Comparison of ENCODE assay signal across 8 cellular contexts in the genomic region with DNA sequence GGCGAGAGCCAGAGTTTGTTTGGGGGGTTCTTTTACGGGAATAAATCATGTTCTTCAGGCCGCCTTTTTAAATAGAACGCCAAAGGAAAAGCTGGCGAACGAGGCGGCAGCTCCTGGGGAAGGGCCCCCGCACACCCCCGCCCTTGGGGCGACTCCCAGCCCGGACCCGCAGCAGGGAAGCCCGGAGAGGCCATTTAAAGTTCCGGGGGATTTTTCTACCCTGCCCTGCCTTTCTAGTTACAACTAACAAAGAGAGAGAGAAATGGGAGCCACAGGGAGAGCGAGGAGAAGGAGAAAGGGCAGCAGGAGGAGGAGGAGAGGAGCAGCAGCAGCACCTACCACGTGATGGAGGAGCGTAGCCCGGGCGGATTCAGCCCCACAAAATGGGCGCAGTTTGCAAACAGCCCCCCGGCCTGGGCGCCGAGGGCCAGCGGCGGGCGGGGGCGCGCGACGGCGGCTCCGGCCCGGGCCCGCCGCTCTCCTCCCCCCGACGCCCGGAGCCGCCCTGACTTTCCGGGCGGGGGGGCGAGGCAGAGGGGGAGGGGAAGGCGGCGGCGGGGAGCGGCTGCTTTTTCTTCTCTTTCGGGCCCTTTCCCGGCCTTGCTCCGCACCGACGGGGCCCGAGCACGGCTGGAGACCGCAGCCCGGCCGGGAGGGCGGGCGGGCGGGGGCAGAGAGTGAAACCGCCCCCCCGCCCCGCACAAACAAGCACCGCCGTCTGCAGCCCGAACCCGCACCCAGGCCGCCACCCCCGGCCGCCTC. TPM values are rescaled to one million over a fixed set of nuclear protein-coding genes. Genes with fewer than 3 reads are reported as not detected.
DNase-seq lines count a peak whose midpoint lies in the region; ATAC-seq and TF ChIP-seq lines count a peak whose summit lies in the region.

No MANE protein-coding gene starts in this region.

- H3K27me3 ChIP-seq in A673 (replicated peaks; ENCODE audit: insufficient read depth, low read depth, low read length, poor library complexity) = no peaks in the 10 kb centered on the region
- no peaks in the 10 kb centered on the region for H3K27me3 ChIP-seq in kidney epithelial cell (ENCODE audit: control insufficient read depth, insufficient read depth, low read length)

- TF ChIP-seq CTCF in A673 (conservative IDR thresholded peaks at IDR 0.05; ENCODE audit: low read depth, low read length) (no peak), WI38 (IDR thresholded peaks at IDR 0.05; ENCODE audit: low read depth, low read length) (no peak), kidney epithelial cell (IDR thresholded peaks at IDR 0.05; ENCODE audit: insufficient read depth, low read length, poor library complexity, severe bottlenecking) (no peak)

- no TSS peak for BruUV-seq in A673 (replicated peaks; lab: Mats Ljungman, UMichigan)

- peaks cover 26% of the 10 kb centered on the region for H3K4me1 ChIP-seq in A673 (ENCODE audit: insufficient read depth, low read length, poor library complexity, severe bottlenecking)

- peak; percentile 10 for ATAC-seq in GM18520 (IDR thresholded peaks at IDR 0.05; ENCODE audit: unreplicated experiment)
- ATAC-seq in HG03064 (IDR thresholded peaks at IDR 0.05; ENCODE audit: low read depth, unreplicated experiment) = peak; percentile 31

- H3K9me3 ChIP-seq in A673 (ENCODE audit: low read depth, low read length, poor library complexity, severe bottlenecking) = no peaks in the 10 kb centered on the region

- CTCF ChIA-PET in A673 (lab: Charles Lee) = interaction anchor here (0.5 to 2.4 kb wide), 29 partner anchors 8 to 1426 kb away, joined by 3 to 18 read pairs (median 6); partner anchors contain the start of gene MAPT

- no peaks in the 10 kb centered on the region for H3K36me3 ChIP-seq in A673 (ENCODE audit: insufficient read depth, low read length, poor library complexity, severe bottlenecking)
- H3K36me3 ChIP-seq in kidney epithelial cell (ENCODE audit: control insufficient read depth, insufficient read depth, low read length) = no peaks in the 10 kb centered on the region

- peak overlapping the region; percentile 91 for H3K27ac ChIP-seq in A673 (ENCODE audit: low read depth, low read length, poor library complexity, severe bottlenecking)

- DNase-seq in A673 (ENCODE audit: low spot score) (peak; percentile 80), NCI-H2171 treated with DMSO at 0.1 percent for 48 hours (lab: John Stamatoyannopoulos, UW) (peak; percentile 94), kidney epithelial cell (ENCODE audit: low read depth) (no peak)
- DNase-seq in central memory CD4-positive, alpha-beta T cell = peak; percentile 58
- DNase-seq in stimulated activated CD4-positive, alpha-beta T cell treated with anti-CD3 and anti-CD28 coated beads, Interleukin-12 subunit alpha, Interleukin-12 subunit beta, amount 100 ng/mL, for 48 hours (ENCODE audit: low read depth in 2 of 3, low spot score in 1 of 3) = peak; percentile 20 to 61 (median 44)

- POLR2A ChIA-PET in A673 (lab: Charles Lee; ENCODE audit: low non-redundant PET) = interaction anchor here (0.6 to 0.7 kb wide), 5 partner anchors 8 to 192 kb away, joined by 3 to 10 read pairs (median 6); no protein-coding TSS in a partner anchor

- intact Hi-C loops in A673 (cut with micrococcal nuclease; ENCODE audit: unreplicated experiment) = loop anchor here (10.0 kb wide), 1 partner anchor 148 kb away; no protein-coding TSS in a partner anchor

- H3K4me3 ChIP-seq in A673 (ENCODE audit: low read depth, low read length, poor library complexity, severe bottlenecking) = peak overlapping the region; percentile 72
- H3K4me3 ChIP-seq in WI38 (ENCODE audit: low read depth, low read length) = peak overlapping the region; percentile 93
- peak overlapping the region; percentile 87 for H3K4me3 ChIP-seq in kidney epithelial cell (ENCODE audit: low read depth, low read length)

RNA-seq across cellular contexts. Expression of gene KANSL1, which starts 0.6 kb away (rescaled TPM):
- total RNA-seq in A673 (2021) = 64.9 and 77.6 TPM in 2 replicates
- 56.2 and 64.5 TPM in 2 replicates for total RNA-seq in kidney epithelial cell
